In the genomic region with DNA sequence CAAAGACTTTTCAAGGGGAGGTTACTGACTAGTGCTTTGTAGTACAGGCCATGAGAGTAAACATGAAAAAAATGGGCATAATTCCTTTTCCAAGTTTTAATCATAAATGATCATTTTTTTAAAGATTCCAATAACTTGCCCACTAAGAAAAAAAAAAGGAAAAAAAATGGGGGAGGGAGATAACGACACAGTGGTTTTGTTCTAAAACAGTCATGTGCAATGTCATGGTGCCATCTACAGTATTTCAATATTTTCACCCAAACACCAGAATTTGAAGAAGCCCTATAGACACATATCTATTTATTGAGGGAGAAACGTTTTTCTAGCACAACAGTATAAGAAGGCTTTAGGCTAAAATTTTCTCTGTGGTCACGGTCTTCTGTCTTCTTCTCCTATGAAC, we compare ENCODE assay signal across 12 cellular contexts.
DNase-seq lines count a peak whose midpoint lies in the region; TF ChIP-seq lines count a peak whose summit lies in the region.
"Had no signal": no experiment of that assay in that cellular context is flagged by ENCODE, and none has a peak within 500 bp of the region (broad histone marks: within the 10 kb centered on the region; RNA-seq: fewer than 3 reads in every experiment).

No MANE protein-coding gene starts in this region.

- DNase-seq in DMS 273 (lab: John Stamatoyannopoulos, UW; ENCODE audit: unreplicated experiment) (peak; percentile 41), DMS 273 treated with DMSO at 0.1 percent for 48 hours (lab: John Stamatoyannopoulos, UW) (no peak), RWPE1 (ENCODE audit: low spot score) (peak; percentile 30), esophagus muscularis mucosa (ENCODE audit: extremely low spot score) (no peak), retinal pigment epithelial cell (ENCODE audit: low read depth) (no peak), tibial artery (no peak), SW 1271 (lab: John Stamatoyannopoulos, UW) (no peak), HuH-7.5 (ENCODE audit: low spot score) (no peak)
- DNase-seq: activated T-cell treated with anti-CD3 and anti-CD28 coated beads, Interleukin-2, amount 50 U/mL, for 72 hours; NCI-H524 treated with DMSO at 0.1 percent for 48 hours had no signal

- no peak for TF ChIP-seq POLR2A in esophagus muscularis mucosa (IDR thresholded peaks at IDR 0.05; ENCODE audit: low read depth)

- TF ChIP-seq CTCF in RWPE1 (conservative IDR thresholded peaks at IDR 0.05; ENCODE audit: low read depth) = peak; percentile 23
- TF ChIP-seq CTCF in esophagus muscularis mucosa (IDR thresholded peaks at IDR 0.05) = peak in 2 of 3 experiments; percentile 19 to 31
- peak; percentile 12 for TF ChIP-seq CTCF in retinal pigment epithelial cell (conservative IDR thresholded peaks at IDR 0.05; ENCODE audit: low read depth, low read length)
- no peak for TF ChIP-seq CTCF in tibial artery (IDR thresholded peaks at IDR 0.05)

- H3K36me3 ChIP-seq in esophagus muscularis mucosa = no peaks in the 10 kb centered on the region
- no peaks in the 10 kb centered on the region for H3K36me3 ChIP-seq in tibial artery

- intact Hi-C loops in esophagus muscularis mucosa (cut with DNase I) (loop anchor here (10.0 kb wide), 3 partner anchors 228 to 1038 kb away; no protein-coding TSS in a partner anchor), tibial artery (cut with DNase I; ENCODE audit: low total_unique reads) (loop anchor here (10.0 kb wide), 3 partner anchors 202 to 1038 kb away; no protein-coding TSS in a partner anchor)

- H3K4me1 ChIP-seq in esophagus muscularis mucosa = peaks cover 7 to 74% (median 57%) of the 10 kb centered on the region in 4 donors
- peaks cover 0 to 9% (median 4%) of the 10 kb centered on the region in 4 donors for H3K4me1 ChIP-seq in tibial artery

- H3K27ac ChIP-seq in RWPE1 (no peak overlapping the region), esophagus muscularis mucosa (replicated peaks in 1 of 4) (peak overlapping the region in 1 of 4 donors; percentile 21), tibial artery (no peak overlapping the region)
- H3K27ac ChIP-seq: 22Rv1, KMS-11 had no signal

- POLR2A ChIA-PET in RWPE1 (lab: Yijun Ruan, JAX; ENCODE audit: low non-redundant PET) = no interaction called here

- WGBS in esophagus muscularis mucosa = 48% methylated on average over 3 of the region's 3 CpGs

- no peaks in the 10 kb centered on the region for H3K27me3 ChIP-seq in esophagus muscularis mucosa
- H3K27me3 ChIP-seq in tibial artery = no peaks in the 10 kb centered on the region

- H3K4me3 ChIP-seq in esophagus muscularis mucosa = no peak overlapping the region
- no peak overlapping the region for H3K4me3 ChIP-seq in retinal pigment epithelial cell (ENCODE audit: low read length)
- no peak overlapping the region for H3K4me3 ChIP-seq in tibial artery

- H3K9me3 ChIP-seq in esophagus muscularis mucosa (no peaks in the 10 kb centered on the region), tibial artery (no peaks in the 10 kb centered on the region)

- TF ChIP-seq EP300 in esophagus muscularis mucosa (IDR thresholded peaks at IDR 0.05) = no peak

- CTCF ChIA-PET in RWPE1 (lab: Yijun Ruan, JAX) = no interaction called here

Comparison
In these comparisons a context has a peak if more than half of its experiments do, and no peak if none do; other contexts are left out.
1. DNase-seq: peak in DMS 273 (single experiment) and RWPE1 (single experiment); none in DMS 273 treated with DMSO at 0.1 percent for 48 hours (single experiment), esophagus muscularis mucosa (single experiment), retinal pigment epithelial cell (single experiment), tibial artery (0 of 2), SW 1271 (0 of 2) and HuH-7.5 (single experiment).
2. CTCF ChIP-seq: peak in RWPE1 (single experiment), esophagus muscularis mucosa (2 of 3) and retinal pigment epithelial cell (single experiment); none in tibial artery (0 of 2).